Comparison of ENCODE assay signal across 8 cellular contexts in genomic region chr1:208131631-208132286, GRCh38.
DNase-seq lines count a peak whose midpoint lies in the region; ATAC-seq and TF ChIP-seq lines count a peak whose summit lies in the region.

No MANE protein-coding gene starts in this region.

- peaks cover 11 to 29% (median 23%) of the 10 kb centered on the region in 5 donors for H3K27me3 Mint-ChIP-seq in naive thymus-derived CD4-positive, alpha-beta T cell

- H3K4me1 ChIP-seq in Panc1 (ENCODE audit: control insufficient read depth, insufficient read depth, low read length) = no peaks in the 10 kb centered on the region
- no peaks in the 10 kb centered on the region for H3K4me1 ChIP-seq in naive thymus-derived CD4-positive, alpha-beta T cell (ENCODE audit: control insufficient read depth in 2 of 2, insufficient read depth in 2 of 2, low read length in 2 of 2)

- DNase-seq in Panc1 (ENCODE audit: low read depth, low spot score) (no peak), hippocampal formation (lab: John Stamatoyannopoulos, UW) (no peak), hypothalamus (lab: John Stamatoyannopoulos, UW) (no peak), SK-N-DZ (ENCODE audit: low spot score) (no peak)
- no peak for DNase-seq in naive thymus-derived CD4-positive, alpha-beta T cell
- no peak for DNase-seq in stimulated activated CD4-positive, alpha-beta T cell treated with anti-CD3 and anti-CD28 coated beads, Interleukin-1b, Interleukin-23, amount 100 ng/mL, for 48 hours

- H3K27ac ChIP-seq in Panc1 (ENCODE audit: low read length) = no peak overlapping the region
- H3K27ac ChIP-seq in naive thymus-derived CD4-positive, alpha-beta T cell (ENCODE audit: low read depth, low read length) = no peak overlapping the region

- TF ChIP-seq CTCF in Panc1 (IDR thresholded peaks at IDR 0.05) = no peak

- H3K36me3 Mint-ChIP-seq in naive thymus-derived CD4-positive, alpha-beta T cell = no peaks in the 10 kb centered on the region

- peak overlapping the region in 5 of 10 donors; percentile 0 to 46 (median 26) for H3K4me3 Mint-ChIP-seq in naive thymus-derived CD4-positive, alpha-beta T cell

- ATAC-seq in GM19328 (IDR thresholded peaks at IDR 0.05; ENCODE audit: unreplicated experiment) = peak; percentile 42
- ATAC-seq in HG02642 (IDR thresholded peaks at IDR 0.05; ENCODE audit: poor library complexity, unreplicated experiment) = peak; percentile 30
- peak; percentile 22; the same call in 1 of the 2 replicates for ATAC-seq in Panc1
- ATAC-seq in naive thymus-derived CD4-positive, alpha-beta T cell = peak; percentile 19

- CTCF ChIA-PET in Panc1 (lab: Charles Lee) = interaction anchor here (0.7 to 0.8 kb wide), 3 partner anchors 10 to 111 kb away, joined by 3 to 6 read pairs (median 3); no protein-coding TSS in a partner anchor
- CTCF ChIA-PET in naive thymus-derived CD4-positive, alpha-beta T cell (lab: Charles Lee) = interaction anchor here (0.8 to 1.9 kb wide), 3 partner anchors 110 to 131 kb away, joined by 4 to 13 read pairs (median 4); partner anchors contain the start of gene PLXNA2

- no peaks in the 10 kb centered on the region; the same call in 1 of the 2 replicates for H3K27me3 ChIP-seq in Panc1 (ENCODE audit: control insufficient read depth, insufficient read depth, low read length)
- H3K27me3 ChIP-seq in naive thymus-derived CD4-positive, alpha-beta T cell (ENCODE audit: control insufficient read depth in 2 of 2, insufficient read depth in 2 of 2, low read length in 2 of 2) = peaks cover 0 to 4% of the 10 kb centered on the region in 2 donors

- H3K4me1 Mint-ChIP-seq in naive thymus-derived CD4-positive, alpha-beta T cell = peaks cover 0 to 8% (median 6%) of the 10 kb centered on the region in 7 donors

- H3K9me3 ChIP-seq in Panc1 (ENCODE audit: control insufficient read depth, insufficient read depth, low read depth, low read length) = no peaks in the 10 kb centered on the region
- H3K9me3 ChIP-seq in naive thymus-derived CD4-positive, alpha-beta T cell (ENCODE audit: control insufficient read depth in 2 of 3, low read length in 3 of 3) = no peaks in the 10 kb centered on the region

- H3K4me3 ChIP-seq in Panc1 (ENCODE audit: low read depth in 2 of 2, low read length in 2 of 2) = no peak overlapping the region
- no peak overlapping the region for H3K4me3 ChIP-seq in naive thymus-derived CD4-positive, alpha-beta T cell (ENCODE audit: low read length)

- in situ Hi-C loops in Panc1 (cut with HindIII; ENCODE audit: low pct_unique_long_range_greater_than_20kb, low sequenced_read_pairs) = no loop called here

- H3K27ac Mint-ChIP-seq in naive thymus-derived CD4-positive, alpha-beta T cell = no peak overlapping the region

- intact Hi-C loops in Panc1 (cut with micrococcal nuclease; ENCODE audit: unreplicated experiment) = loop anchor here (5.0 kb wide), 1 partner anchor 111 kb away; the partner anchor contains the start of gene PLXNA2
- intact Hi-C loops in naive thymus-derived CD4-positive, alpha-beta T cell (cut with micrococcal nuclease) = loop anchor here (1.0 kb wide), 1 partner anchor 114 kb away; no protein-coding TSS in a partner anchor

- POLR2A ChIA-PET in Panc1 (lab: Charles Lee) = no interaction called here
- POLR2A ChIA-PET in naive thymus-derived CD4-positive, alpha-beta T cell (lab: Charles Lee) = no interaction called here

- no TSS peak for BruUV-seq in Panc1 (replicated peaks; lab: Mats Ljungman, UMichigan)

- no peaks in the 10 kb centered on the region for H3K36me3 ChIP-seq in Panc1 (ENCODE audit: control insufficient read depth, insufficient read depth, low read length)
- H3K36me3 ChIP-seq in naive thymus-derived CD4-positive, alpha-beta T cell (ENCODE audit: control insufficient read depth in 2 of 3, insufficient read depth in 3 of 3, low read length in 3 of 3) = no peaks in the 10 kb centered on the region

- no peaks in the 10 kb centered on the region for H3K9me3 Mint-ChIP-seq in naive thymus-derived CD4-positive, alpha-beta T cell
